In the genomic region with DNA sequence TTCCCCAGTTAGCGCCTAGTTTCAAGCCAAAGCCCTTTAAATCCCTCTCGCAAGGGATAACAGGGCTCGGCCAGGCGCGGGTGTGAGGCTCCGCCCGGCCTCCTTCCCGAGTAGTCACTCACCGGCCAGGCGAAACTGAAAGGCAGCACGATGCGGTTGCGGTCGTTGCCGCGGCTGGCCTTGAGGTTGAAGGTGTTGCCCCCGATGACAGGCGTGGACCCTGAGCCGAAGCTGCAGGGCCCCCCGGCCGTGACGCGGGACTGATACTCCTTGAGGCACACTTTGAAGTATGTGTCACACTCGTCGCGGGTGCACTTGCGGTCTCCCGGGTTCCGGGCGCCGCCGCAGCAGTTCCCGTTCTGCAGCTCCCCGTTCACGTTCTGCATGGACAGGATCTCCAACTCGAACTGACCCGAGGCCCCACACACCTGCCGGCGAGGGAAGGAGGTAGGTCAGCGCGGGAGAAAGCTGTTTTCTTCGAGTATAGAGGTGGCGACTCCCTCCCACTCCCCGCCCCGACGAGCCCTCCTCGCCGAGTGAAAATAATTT, we compare ENCODE assay signal across 8 cellular contexts. TPM values are rescaled to one million over a fixed set of nuclear protein-coding genes. Genes with fewer than 3 reads are reported as not detected.
DNase-seq lines count a peak whose midpoint lies in the region; ATAC-seq, FAIRE-seq and TF ChIP-seq lines count a peak whose summit lies in the region.

No MANE protein-coding gene starts in this region.

- in situ Hi-C loops in T47D (cut with HindIII; ENCODE audit: low pct_unique_long_range_greater_than_20kb, low sequenced_read_pairs) = no loop called here

- POLR2A ChIA-PET in CD4-positive, alpha-beta T cell (lab: Charles Lee) = no interaction called here

- intact Hi-C loops in CD4-positive, alpha-beta T cell (cut with DNase I, micrococcal nuclease) = no loop called here

- H3K36me3 Mint-ChIP-seq in CD4-positive, alpha-beta T cell (ENCODE audit: low read depth) = no peaks in the 10 kb centered on the region

- no peak for ATAC-seq in CD4-positive, alpha-beta T cell (ENCODE audit: poor library complexity)
- ATAC-seq in HG03196 (IDR thresholded peaks at IDR 0.05; ENCODE audit: unreplicated experiment) = no peak

- FAIRE-seq in small intestine (lab: Jason Lieb, UNC) = no peak

- H3K27me3 Mint-ChIP-seq in CD4-positive, alpha-beta T cell = peaks cover 73% of the 10 kb centered on the region

- peak overlapping the region; percentile 62 for H3K9ac ChIP-seq in SK-N-MC (ENCODE audit: insufficient read length)

- 0 to 1% (median 0%) methylated on average over 47 to 48 of the region's 48 CpGs for WGBS in small intestine, 3 donors

- peaks cover 34% of the 10 kb centered on the region for H3K4me1 Mint-ChIP-seq in CD4-positive, alpha-beta T cell (ENCODE audit: low read depth)

- CTCF ChIA-PET in CD4-positive, alpha-beta T cell (lab: Charles Lee) = no interaction called here

- H3K4me3 ChIP-seq in HL-60 (replicated peaks; ENCODE audit: insufficient read depth, low read length) (peak overlapping the region; percentile 57), SK-N-MC (peak overlapping the region; percentile 89), small intestine (ENCODE audit: low read depth in 1 of 2, low read length in 2 of 2) (peak overlapping the region; percentile 74 to 85)

- H3K36me3 ChIP-seq in SK-N-MC (ENCODE audit: insufficient read depth, low read length) (no peaks in the 10 kb centered on the region), small intestine (ENCODE audit: control insufficient read depth in 2 of 2, insufficient read depth in 2 of 2, low read length in 2 of 2) (peaks cover 0 to 4% of the 10 kb centered on the region in 2 donors)

- H3K9me3 ChIP-seq in CD4-positive, alpha-beta T cell (ENCODE audit: control insufficient read depth, low read length) = no peaks in the 10 kb centered on the region
- H3K9me3 ChIP-seq in SK-N-MC (ENCODE audit: low read depth, low read length) (no peaks in the 10 kb centered on the region), small intestine (ENCODE audit: control insufficient read depth, low read depth) (no peaks in the 10 kb centered on the region)

- H3K4me1 ChIP-seq in small intestine (ENCODE audit: control insufficient read depth in 2 of 2, insufficient read depth in 1 of 2, low read depth in 1 of 2, low read length in 1 of 2) = peaks cover 0 to 6% of the 10 kb centered on the region in 2 donors

- DNase-seq in CD4-positive, alpha-beta T cell = peak in 1 of 10 experiments; percentile 11
- DNase-seq in HL-60 (ENCODE audit: low read depth in 1 of 2, low spot score in 1 of 2) = peak; percentile 63 to 78
- no peak for DNase-seq in SK-N-MC (ENCODE audit: low read depth, low spot score)
- peak; percentile 45 to 63 for DNase-seq in T47D (ENCODE audit: low read depth in 1 of 2, low spot score in 1 of 2)
- peak; percentile 24 for DNase-seq in iPS-NIHi11 (ENCODE audit: low spot score)
- peak; percentile 76 for DNase-seq in small intestine
- no peak for DNase-seq in HPDE6-E6E7 (ENCODE audit: extremely low spot score)

- H3K27me3 ChIP-seq in CD4-positive, alpha-beta T cell (ENCODE audit: control insufficient read depth, insufficient read depth, low read length) = peaks cover 59% of the 10 kb centered on the region
- no peaks in the 10 kb centered on the region for H3K27me3 ChIP-seq in HL-60 (ENCODE audit: insufficient read depth, poor library complexity, severe bottlenecking)
- no peaks in the 10 kb centered on the region for H3K27me3 ChIP-seq in small intestine (ENCODE audit: control insufficient read depth in 2 of 2, insufficient read depth in 2 of 2, low read length in 2 of 2)

- peak overlapping the region; percentile 68 for H3K4me3 Mint-ChIP-seq in CD4-positive, alpha-beta T cell

- TF ChIP-seq CTCF in CD4-positive, alpha-beta T cell (IDR thresholded peaks at IDR 0.05) = no peak
- TF ChIP-seq CTCF in HL-60 (IDR thresholded peaks at IDR 0.05; ENCODE audit: insufficient read depth, low read length) = no peak

- no peak overlapping the region for H3K27ac ChIP-seq in CD4-positive, alpha-beta T cell (ENCODE audit: low read depth, low read length)
- H3K27ac ChIP-seq in HL-60 (replicated peaks) = peak overlapping the region; percentile 90
- no peak overlapping the region for H3K27ac ChIP-seq in SK-N-MC
- peak overlapping the region; percentile 96 to 100 for H3K27ac ChIP-seq in small intestine (ENCODE audit: low read depth in 1 of 2, low read length in 1 of 2)

- no peaks in the 10 kb centered on the region for H3K9me3 Mint-ChIP-seq in CD4-positive, alpha-beta T cell

- no peak overlapping the region for H3K27ac Mint-ChIP-seq in CD4-positive, alpha-beta T cell

RNA-seq across cellular contexts. Expression of gene JAG1, which starts 1.1 kb away (rescaled TPM):
- total RNA-seq in CD4-positive, alpha-beta T cell = 1 to 10 TPM in 1 of 2 experiments, under 1 TPM in 1; 0.77 to 1.2 TPM
- polyA plus RNA-seq in small intestine = 10 to 100 TPM in 2 of 3 donors, 1 to 10 TPM in 1; 6.3 to 18.7 (median 12.7) TPM

Comparison
In these comparisons a context has a peak if more than half of its experiments do, and no peak if none do; other contexts are left out.
1. DNase-seq: peak in HL-60 (2 of 2), T47D (2 of 2), iPS-NIHi11 (single experiment) and small intestine (single experiment); none in SK-N-MC (single experiment) and HPDE6-E6E7 (single experiment).
2. H3K27ac ChIP-seq: peak in HL-60 (single experiment) and small intestine (2 of 2); none in CD4-positive, alpha-beta T cell (single experiment) and SK-N-MC (single experiment).
3. Peak in every context shown above with its lines, with median percentiles within 50 percentile points of each other: H3K4me3 ChIP-seq.